3 cellular contexts compared by ENCODE assay signal in genomic region chr2:12090590-12090989, GRCh38.
TF ChIP-seq lines count a peak whose summit lies in the region.

No MANE protein-coding gene starts in this region.

TF ChIP-seq in liver, 16 proteins besides CTCF, POLR2A, EP300 and RAD21 (continued from another document):
- TF ChIP-seq TAF1 (conservative IDR thresholded peaks at IDR 0.05) (no peak), EGR1 (IDR thresholded peaks at IDR 0.05; ENCODE audit: low read depth in 2 of 2) (peak; percentile 55 to 92), FOXA2 (IDR thresholded peaks at IDR 0.05) (peak; percentile 52), FOXA1 (IDR thresholded peaks at IDR 0.05) (peak; percentile 69), ZBTB33 (IDR thresholded peaks at IDR 0.05) (no peak), HNF4G (IDR thresholded peaks at IDR 0.05) (peak; percentile 59), JUND (IDR thresholded peaks at IDR 0.05) (peak in 1 of 2 donors; percentile 26), RXRA (IDR thresholded peaks at IDR 0.05) (peak; percentile 22 to 78), NR2F2 (IDR thresholded peaks at IDR 0.05) (no peak)
- TF ChIP-seq, protein P1, sequence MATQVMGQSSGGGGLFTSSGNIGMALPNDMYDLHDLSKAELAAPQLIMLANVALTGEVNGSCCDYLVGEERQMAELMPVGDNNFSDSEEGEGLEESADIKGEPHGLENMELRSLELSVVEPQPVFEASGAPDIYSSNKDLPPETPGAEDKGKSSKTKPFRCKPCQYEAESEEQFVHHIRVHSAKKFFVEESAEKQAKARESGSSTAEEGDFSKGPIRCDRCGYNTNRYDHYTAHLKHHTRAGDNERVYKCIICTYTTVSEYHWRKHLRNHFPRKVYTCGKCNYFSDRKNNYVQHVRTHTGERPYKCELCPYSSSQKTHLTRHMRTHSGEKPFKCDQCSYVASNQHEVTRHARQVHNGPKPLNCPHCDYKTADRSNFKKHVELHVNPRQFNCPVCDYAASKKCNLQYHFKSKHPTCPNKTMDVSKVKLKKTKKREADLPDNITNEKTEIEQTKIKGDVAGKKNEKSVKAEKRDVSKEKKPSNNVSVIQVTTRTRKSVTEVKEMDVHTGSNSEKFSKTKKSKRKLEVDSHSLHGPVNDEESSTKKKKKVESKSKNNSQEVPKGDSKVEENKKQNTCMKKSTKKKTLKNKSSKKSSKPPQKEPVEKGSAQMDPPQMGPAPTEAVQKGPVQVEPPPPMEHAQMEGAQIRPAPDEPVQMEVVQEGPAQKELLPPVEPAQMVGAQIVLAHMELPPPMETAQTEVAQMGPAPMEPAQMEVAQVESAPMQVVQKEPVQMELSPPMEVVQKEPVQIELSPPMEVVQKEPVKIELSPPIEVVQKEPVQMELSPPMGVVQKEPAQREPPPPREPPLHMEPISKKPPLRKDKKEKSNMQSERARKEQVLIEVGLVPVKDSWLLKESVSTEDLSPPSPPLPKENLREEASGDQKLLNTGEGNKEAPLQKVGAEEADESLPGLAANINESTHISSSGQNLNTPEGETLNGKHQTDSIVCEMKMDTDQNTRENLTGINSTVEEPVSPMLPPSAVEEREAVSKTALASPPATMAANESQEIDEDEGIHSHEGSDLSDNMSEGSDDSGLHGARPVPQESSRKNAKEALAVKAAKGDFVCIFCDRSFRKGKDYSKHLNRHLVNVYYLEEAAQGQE (IDR thresholded peaks at IDR 0.05), result peak; percentile 64
- TF ChIP-seq, protein P2, sequence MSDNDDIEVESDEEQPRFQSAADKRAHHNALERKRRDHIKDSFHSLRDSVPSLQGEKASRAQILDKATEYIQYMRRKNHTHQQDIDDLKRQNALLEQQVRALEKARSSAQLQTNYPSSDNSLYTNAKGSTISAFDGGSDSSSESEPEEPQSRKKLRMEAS (IDR thresholded peaks at IDR 0.05), result peak; percentile 37
TF ChIP-seq in liver: peak in this region for 11.

TF ChIP-seq in HepG2, 621 proteins besides CTCF, POLR2A, EP300 and RAD21 (continued from another document):
- no peak for TF ChIP-seq ZNF530 (CRISPR knock-in tag; IDR thresholded peaks at IDR 0.05; ENCODE audit: low read depth)
- no peak for TF ChIP-seq ARNT (IDR thresholded peaks at IDR 0.05)
- no peak for TF ChIP-seq TMF1 (CRISPR knock-in tag; IDR thresholded peaks at IDR 0.05; ENCODE audit: low read depth)
- TF ChIP-seq ARID2 (CRISPR knock-in tag; IDR thresholded peaks at IDR 0.05; ENCODE audit: borderline replicate concordance), result no peak
- no peak for TF ChIP-seq ZNF124 (CRISPR knock-in tag; IDR thresholded peaks at IDR 0.05)
- no peak for TF ChIP-seq JUNB (CRISPR knock-in tag; IDR thresholded peaks at IDR 0.05; ENCODE audit: borderline replicate concordance)
- TF ChIP-seq ZZZ3 (CRISPR knock-in tag; IDR thresholded peaks at IDR 0.05; ENCODE audit: borderline replicate concordance), result no peak
- TF ChIP-seq SNAPC5 (CRISPR knock-in tag; IDR thresholded peaks at IDR 0.05; ENCODE audit: borderline replicate concordance), result no peak
- no peak for TF ChIP-seq TBX3 (IDR thresholded peaks at IDR 0.05; ENCODE audit: borderline replicate concordance)
- no peak for TF ChIP-seq FUBP1 (CRISPR knock-in tag; IDR thresholded peaks at IDR 0.05; ENCODE audit: borderline replicate concordance)
- TF ChIP-seq HOXD1 (CRISPR knock-in tag; IDR thresholded peaks at IDR 0.05), result no peak

TF ChIP-seq in WTC11, 78 proteins besides CTCF, POLR2A, EP300 and RAD21 (continued from another document):
- TF ChIP-seq FOXP1 (CRISPR knock-in tag; IDR thresholded peaks at IDR 0.05; ENCODE audit: borderline replicate concordance) (no peak), NR1H2 (CRISPR knock-in tag; IDR thresholded peaks at IDR 0.05) (no peak), NFATC4 (CRISPR knock-in tag; IDR thresholded peaks at IDR 0.05) (no peak), EMX1 (CRISPR knock-in tag; IDR thresholded peaks at IDR 0.05) (no peak), ZNF232 (CRISPR knock-in tag; IDR thresholded peaks at IDR 0.05) (no peak), RORB (CRISPR knock-in tag; IDR thresholded peaks at IDR 0.05) (no peak), IRF1 (CRISPR knock-in tag; IDR thresholded peaks at IDR 0.05) (no peak), ETV6 (CRISPR knock-in tag; IDR thresholded peaks at IDR 0.05) (no peak)
- TF ChIP-seq, protein P3, sequence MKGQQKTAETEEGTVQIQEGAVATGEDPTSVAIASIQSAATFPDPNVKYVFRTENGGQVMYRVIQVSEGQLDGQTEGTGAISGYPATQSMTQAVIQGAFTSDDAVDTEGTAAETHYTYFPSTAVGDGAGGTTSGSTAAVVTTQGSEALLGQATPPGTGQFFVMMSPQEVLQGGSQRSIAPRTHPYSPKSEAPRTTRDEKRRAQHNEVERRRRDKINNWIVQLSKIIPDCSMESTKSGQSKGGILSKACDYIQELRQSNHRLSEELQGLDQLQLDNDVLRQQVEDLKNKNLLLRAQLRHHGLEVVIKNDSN (CRISPR knock-in tag; IDR thresholded peaks at IDR 0.05), result no peak
- TF ChIP-seq, protein P4, sequence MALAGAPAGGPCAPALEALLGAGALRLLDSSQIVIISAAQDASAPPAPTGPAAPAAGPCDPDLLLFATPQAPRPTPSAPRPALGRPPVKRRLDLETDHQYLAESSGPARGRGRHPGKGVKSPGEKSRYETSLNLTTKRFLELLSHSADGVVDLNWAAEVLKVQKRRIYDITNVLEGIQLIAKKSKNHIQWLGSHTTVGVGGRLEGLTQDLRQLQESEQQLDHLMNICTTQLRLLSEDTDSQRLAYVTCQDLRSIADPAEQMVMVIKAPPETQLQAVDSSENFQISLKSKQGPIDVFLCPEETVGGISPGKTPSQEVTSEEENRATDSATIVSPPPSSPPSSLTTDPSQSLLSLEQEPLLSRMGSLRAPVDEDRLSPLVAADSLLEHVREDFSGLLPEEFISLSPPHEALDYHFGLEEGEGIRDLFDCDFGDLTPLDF (CRISPR knock-in tag; IDR thresholded peaks at IDR 0.05), result no peak
- TF ChIP-seq, protein P5, sequence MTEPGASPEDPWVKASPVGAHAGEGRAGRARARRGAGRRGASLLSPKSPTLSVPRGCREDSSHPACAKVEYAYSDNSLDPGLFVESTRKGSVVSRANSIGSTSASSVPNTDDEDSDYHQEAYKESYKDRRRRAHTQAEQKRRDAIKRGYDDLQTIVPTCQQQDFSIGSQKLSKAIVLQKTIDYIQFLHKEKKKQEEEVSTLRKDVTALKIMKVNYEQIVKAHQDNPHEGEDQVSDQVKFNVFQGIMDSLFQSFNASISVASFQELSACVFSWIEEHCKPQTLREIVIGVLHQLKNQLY (CRISPR knock-in tag; IDR thresholded peaks at IDR 0.05), result no peak
TF ChIP-seq in WTC11: peak in this region for 0.
